ENCODE assay signal across 23 cellular contexts in the genomic region with DNA sequence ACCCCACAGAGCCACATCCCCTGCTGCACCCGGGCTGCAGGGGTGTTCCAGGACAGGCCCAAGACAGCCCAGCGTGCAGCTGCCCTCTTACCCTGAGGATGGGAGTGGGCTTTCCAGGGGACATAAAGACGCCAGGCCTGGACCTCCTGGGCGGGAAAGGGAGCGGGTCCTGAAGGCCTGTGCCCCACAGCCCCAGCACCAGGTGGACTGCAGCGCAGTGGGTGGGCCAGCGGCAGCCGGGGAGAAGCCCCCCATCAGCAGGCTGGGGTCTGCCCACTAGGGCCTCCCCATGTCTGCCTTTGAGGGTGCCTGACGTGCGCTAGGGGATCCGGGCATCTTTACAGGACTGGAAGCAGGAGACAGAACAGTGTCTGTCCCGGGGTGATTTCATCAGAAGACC. TPM values are rescaled to one million over a fixed set of nuclear protein-coding genes. Genes with fewer than 3 reads are reported as not detected.
DNase-seq lines count a peak whose midpoint lies in the region; ATAC-seq and TF ChIP-seq lines count a peak whose summit lies in the region.
"Had no signal": no experiment of that assay in that cellular context is flagged by ENCODE, and none has a peak within 500 bp of the region (broad histone marks: within the 10 kb centered on the region; RNA-seq: fewer than 3 reads in every experiment).

No MANE protein-coding gene starts in this region.

- no peak overlapping the region for H3K23ac ChIP-seq in neuronal stem cell (ENCODE audit: low read depth, low read length, poor library complexity)

- ATAC-seq in esophagus mucosa = peak; percentile 15
- ATAC-seq in upper lobe of right lung = peak; percentile 9
- no peak for ATAC-seq in activated CD8-positive, alpha-beta memory T cell treated with anti-CD3 and anti-CD28 coated beads, Interleukin-2, amount 10 ng/mL, durations not matched to agents 7 days and 5 days
- no peak for ATAC-seq in natural killer cell

- H2AFZ ChIP-seq in neuronal stem cell (ENCODE audit: low read length) = no peak overlapping the region

- H3K9me3 ChIP-seq in iPS-18c (ENCODE audit: control insufficient read depth, insufficient read depth, low read length) (peaks cover 22% of the 10 kb centered on the region), neuronal stem cell (replicated peaks in 1 of 2; ENCODE audit: control insufficient read depth in 2 of 2, insufficient read depth in 1 of 2, low read depth in 1 of 2, low read length in 2 of 2) (peaks cover 0 to 37% of the 10 kb centered on the region in 2 donors), upper lobe of right lung (no peaks in the 10 kb centered on the region)
- H3K9me3 ChIP-seq: BE2C, Caco-2 had no signal

- H3K4me3 Mint-ChIP-seq in activated CD8-positive, alpha-beta memory T cell treated with anti-CD3 and anti-CD28 coated beads, Interleukin-2, amount 10 ng/mL, durations not matched to agents 7 days and 5 days = no peak overlapping the region
- H3K4me3 Mint-ChIP-seq in natural killer cell = no peak overlapping the region
- H3K4me3 Mint-ChIP-seq: CD14-positive monocyte; CD4-positive, alpha-beta memory T cell; CD4-positive, CD25-positive, alpha-beta regulatory T cell; CD8-positive, alpha-beta memory T cell had no signal

- H3K4me1 ChIP-seq in neuronal stem cell (ENCODE audit: control insufficient read depth in 2 of 2, insufficient read depth in 1 of 2, low read depth in 1 of 2, low read length in 2 of 2) = no peaks in the 10 kb centered on the region
- H3K4me1 ChIP-seq in upper lobe of right lung = no peaks in the 10 kb centered on the region
- H3K4me1 ChIP-seq: BE2C, BLaER1, Caco-2 had no signal

- intact Hi-C loops in upper lobe of right lung (cut with DNase I) (loop anchor here (5.0 kb wide), 1 partner anchor 433 kb away; no protein-coding TSS in a partner anchor), natural killer cell (cut with micrococcal nuclease) (loop anchor here (5.0 to 10.0 kb wide), 2 partner anchors 60 to 443 kb away; no protein-coding TSS in a partner anchor)

- no peaks in the 10 kb centered on the region for H3K27me3 ChIP-seq in neuronal stem cell (ENCODE audit: control insufficient read depth in 3 of 3, insufficient read depth in 3 of 3, low read depth in 1 of 3, low read length in 3 of 3)
- H3K27me3 ChIP-seq in upper lobe of right lung = peaks cover 17% of the 10 kb centered on the region
- H3K27me3 ChIP-seq: BE2C, BLaER1 had no signal

- H3K27ac Mint-ChIP-seq in activated CD8-positive, alpha-beta memory T cell treated with anti-CD3 and anti-CD28 coated beads, Interleukin-2, amount 10 ng/mL, durations not matched to agents 7 days and 5 days = no peak overlapping the region
- H3K27ac Mint-ChIP-seq in natural killer cell = no peak overlapping the region
- H3K27ac Mint-ChIP-seq: CD14-positive monocyte; CD4-positive, alpha-beta memory T cell; CD4-positive, CD25-positive, alpha-beta regulatory T cell; CD8-positive, alpha-beta memory T cell had no signal

- no peak overlapping the region for H2BK12ac ChIP-seq in neuronal stem cell (ENCODE audit: low read length)

- no peak overlapping the region for H2AK5ac ChIP-seq in neuronal stem cell (ENCODE audit: low read depth, low read length)

- H3K36me3 ChIP-seq in neuronal stem cell (replicated peaks in 1 of 2; ENCODE audit: control insufficient read depth in 2 of 2, insufficient read depth in 2 of 2, low read length in 2 of 2) (no peaks in the 10 kb centered on the region), upper lobe of right lung (no peaks in the 10 kb centered on the region)
- H3K36me3 ChIP-seq: BE2C, BLaER1 had no signal

- H4K91ac ChIP-seq in neuronal stem cell (ENCODE audit: low read depth, low read length, poor library complexity) = no peak overlapping the region

- CTCF ChIA-PET in activated CD8-positive, alpha-beta memory T cell treated with anti-CD3 and anti-CD28 coated beads, Interleukin-2, amount 10 ng/mL, durations not matched to agents 7 days and 5 days (lab: Charles Lee) = no interaction called here

- H3K36me3 Mint-ChIP-seq in activated CD8-positive, alpha-beta memory T cell treated with anti-CD3 and anti-CD28 coated beads, Interleukin-2, amount 10 ng/mL, durations not matched to agents 7 days and 5 days = no peaks in the 10 kb centered on the region
- no peaks in the 10 kb centered on the region for H3K36me3 Mint-ChIP-seq in natural killer cell
- H3K36me3 Mint-ChIP-seq: CD14-positive monocyte; CD4-positive, alpha-beta memory T cell; CD4-positive, CD25-positive, alpha-beta regulatory T cell; CD8-positive, alpha-beta memory T cell had no signal

- H3K4me1 Mint-ChIP-seq in activated CD8-positive, alpha-beta memory T cell treated with anti-CD3 and anti-CD28 coated beads, Interleukin-2, amount 10 ng/mL, durations not matched to agents 7 days and 5 days = no peaks in the 10 kb centered on the region
- H3K4me1 Mint-ChIP-seq in natural killer cell = no peaks in the 10 kb centered on the region
- H3K4me1 Mint-ChIP-seq: CD14-positive monocyte; CD4-positive, alpha-beta memory T cell; CD4-positive, CD25-positive, alpha-beta regulatory T cell; CD8-positive, alpha-beta memory T cell had no signal

- H3K4ac ChIP-seq in neuronal stem cell (ENCODE audit: low read length) = no peak overlapping the region

- H3K18ac ChIP-seq in neuronal stem cell (ENCODE audit: low read length) = no peak overlapping the region

- no peaks in the 10 kb centered on the region for H3K79me1 ChIP-seq in neuronal stem cell (ENCODE audit: low read depth, low read length)

- no peak overlapping the region for H2BK5ac ChIP-seq in neuronal stem cell (ENCODE audit: low read length)

- H3K9ac ChIP-seq in neuronal stem cell (ENCODE audit: low read depth, low read length, poor library complexity) = no peak overlapping the region
- H3K9ac ChIP-seq: BLaER1 had no signal

- no CpG with 5 or more reads among the region's 12 CpGs for WGBS in neuronal stem cell (ENCODE audit: extremely low coverage in 2 of 2, insufficient read length in 2 of 2, insufficient replicate concordance in 1 of 2), 2 donors

- H3K14ac ChIP-seq in neuronal stem cell (ENCODE audit: low read length) = peak overlapping the region; percentile 21

- no peak overlapping the region for H2BK120ac ChIP-seq in neuronal stem cell (ENCODE audit: low read depth, low read length)

- H3K27me3 Mint-ChIP-seq in activated CD8-positive, alpha-beta memory T cell treated with anti-CD3 and anti-CD28 coated beads, Interleukin-2, amount 10 ng/mL, durations not matched to agents 7 days and 5 days = no peaks in the 10 kb centered on the region
- H3K27me3 Mint-ChIP-seq in natural killer cell (ENCODE audit: low read depth in 2 of 2) = no peaks in the 10 kb centered on the region
- H3K27me3 Mint-ChIP-seq: CD4-positive, CD25-positive, alpha-beta regulatory T cell had no signal

- DNase-seq in neuronal stem cell (ENCODE audit: low spot score) = no peak
- no peak for DNase-seq in upper lobe of right lung
- no peak for DNase-seq in activated CD8-positive, alpha-beta memory T cell treated with anti-CD3 and anti-CD28 coated beads, Interleukin-2, amount 10 ng/mL, durations not matched to agents 7 days and 5 days
- no peak for DNase-seq in OCI-M2 (lab: John Stamatoyannopoulos, UW; ENCODE audit: unreplicated experiment)
- DNase-seq in natural killer cell = no peak
- no peak for DNase-seq in COLO829 (ENCODE audit: low spot score)
- DNase-seq: 8988T; ACHN; BE2C; C1 segment of cervical spinal cord; Caco-2; Calu3; CD4-positive, alpha-beta memory T cell; CD4-positive, CD25-positive, alpha-beta regulatory T cell; CD8-positive, alpha-beta memory T cell; DMS79 treated with DMSO at 0.1 percent for 48 hours; GF-D8 had no signal

- H3K4me3 ChIP-seq in iPS-18c (ENCODE audit: insufficient read depth, low read depth, low read length) (peak overlapping the region; percentile 15; the same call in 1 of the 2 replicates), neuronal stem cell (ENCODE audit: low read length in 2 of 2) (no peak overlapping the region), upper lobe of right lung (no peak overlapping the region)
- H3K4me3 ChIP-seq: BLaER1 had no signal

- no peak overlapping the region for H2BK15ac ChIP-seq in neuronal stem cell (ENCODE audit: low read length)

- TF ChIP-seq CTCF in upper lobe of right lung (IDR thresholded peaks at IDR 0.05) (no peak), natural killer cell (IDR thresholded peaks at IDR 0.05) (no peak)

- no peak overlapping the region for H4K8ac ChIP-seq in neuronal stem cell (ENCODE audit: low read depth, low read length)

- H3K27ac ChIP-seq in neuronal stem cell (replicated peaks; ENCODE audit: low read length) (no peak overlapping the region), upper lobe of right lung (no peak overlapping the region)
- H3K27ac ChIP-seq: BLaER1 had no signal

- peaks cover 11% of the 10 kb centered on the region for H3K9me3 Mint-ChIP-seq in activated CD8-positive, alpha-beta memory T cell treated with anti-CD3 and anti-CD28 coated beads, Interleukin-2, amount 10 ng/mL, durations not matched to agents 7 days and 5 days (ENCODE audit: low read depth)
- peaks cover 2 to 14% of the 10 kb centered on the region in 2 donors for H3K9me3 Mint-ChIP-seq in natural killer cell

- H3K4me2 ChIP-seq in neuronal stem cell (ENCODE audit: insufficient read depth, low read length, poor library complexity, severe bottlenecking) = no peak overlapping the region
- H3K4me2 ChIP-seq: BLaER1 had no signal

RNA-seq across cellular contexts. Expression of a gene that starts 22.6 kb away (rescaled TPM):
- total RNA-seq in esophagus mucosa = not detected
- polyA plus RNA-seq in neuronal stem cell (2013, experiment 1 of 2) = not detected
- polyA plus RNA-seq in neuronal stem cell (2013, experiment 2 of 2) = not detected
- not detected for total RNA-seq in upper lobe of right lung
- total RNA-seq in activated CD8-positive, alpha-beta memory T cell treated with anti-CD3 and anti-CD28 coated beads, Interleukin-2, amount 10 ng/mL, durations not matched to agents 7 days and 5 days = not detected
- not detected for total RNA-seq in natural killer cell
- total RNA-seq: A673; Caco-2; Calu3; CD4-positive, alpha-beta memory T cell; CD4-positive, CD25-positive, alpha-beta regulatory T cell; CD8-positive, alpha-beta memory T cell had no signal
- polyA plus RNA-seq: AG04450; CD14-positive monocyte; CD4-positive, alpha-beta memory T cell; CD4-positive, CD25-positive, alpha-beta regulatory T cell; CD8-positive, alpha-beta memory T cell had no signal

RNA-seq across cellular contexts. Expression of a gene that starts 43.9 kb away (rescaled TPM):
- total RNA-seq in esophagus mucosa (not detected), upper lobe of right lung (not detected), natural killer cell (not detected)
- polyA plus RNA-seq in neuronal stem cell (2013, experiment 1 of 2) = not detected
- not detected for polyA plus RNA-seq in neuronal stem cell (2013, experiment 2 of 2)
- not detected for total RNA-seq in activated CD8-positive, alpha-beta memory T cell treated with anti-CD3 and anti-CD28 coated beads, Interleukin-2, amount 10 ng/mL, durations not matched to agents 7 days and 5 days
- total RNA-seq: A673; Caco-2; Calu3; CD4-positive, alpha-beta memory T cell; CD4-positive, CD25-positive, alpha-beta regulatory T cell; CD8-positive, alpha-beta memory T cell had no signal
- polyA plus RNA-seq: AG04450; CD14-positive monocyte; CD4-positive, alpha-beta memory T cell; CD4-positive, CD25-positive, alpha-beta regulatory T cell; CD8-positive, alpha-beta memory T cell had no signal

Comparison
In these comparisons a context has a peak if more than half of its experiments do, and no peak if none do; other contexts are left out.
1. ATAC-seq: peak in esophagus mucosa (single experiment) and upper lobe of right lung (single experiment); none in activated CD8-positive, alpha-beta memory T cell treated with anti-CD3 and anti-CD28 coated beads, Interleukin-2, amount 10 ng/mL, durations not matched to agents 7 days and 5 days (single experiment) and natural killer cell (0 of 3).